16 cellular contexts compared by ENCODE assay signal in genomic region chr19:6241680-6242079, GRCh38. TPM values are rescaled to one million over a fixed set of nuclear protein-coding genes. Genes with fewer than 3 reads are reported as not detected.
DNase-seq lines count a peak whose midpoint lies in the region.
"Had no signal": no experiment of that assay in that cellular context is flagged by ENCODE, and none has a peak within 500 bp of the region (broad histone marks: within the 10 kb centered on the region; RNA-seq: fewer than 3 reads in every experiment).

No MANE protein-coding gene starts in this region.

- H3K4me2 ChIP-seq in neuronal stem cell (ENCODE audit: insufficient read depth, low read length, poor library complexity, severe bottlenecking), result no peak overlapping the region

- H3K9me3 ChIP-seq in ectodermal cell (ENCODE audit: control insufficient read depth, low read length), result no peaks in the 10 kb centered on the region
- peaks cover under 1 to 11% of the 10 kb centered on the region in 2 donors for H3K9me3 ChIP-seq in neuronal stem cell (replicated peaks in 1 of 2; ENCODE audit: control insufficient read depth in 2 of 2, insufficient read depth in 1 of 2, low read depth in 1 of 2, low read length in 2 of 2)
- no peaks in the 10 kb centered on the region for H3K9me3 ChIP-seq in HAP-1
- H3K9me3 ChIP-seq: breast epithelium, ovary, upper lobe of left lung had no signal

- in situ Hi-C loops in HAP-1 (cut with MboI; ENCODE audit: low sequenced_read_pairs), result no loop called here

- no peak overlapping the region for H4K91ac ChIP-seq in neuronal stem cell (ENCODE audit: low read depth, low read length, poor library complexity)

- H3K36me3 ChIP-seq in ectodermal cell (ENCODE audit: control insufficient read depth, insufficient read depth, low read length), result peaks cover 3% of the 10 kb centered on the region
- H3K36me3 ChIP-seq in neuronal stem cell (replicated peaks in 1 of 2; ENCODE audit: control insufficient read depth in 2 of 2, insufficient read depth in 2 of 2, low read length in 2 of 2), result peaks cover 3 to 17% of the 10 kb centered on the region in 2 donors
- H3K36me3 ChIP-seq in HAP-1 (replicated peaks), result no peaks in the 10 kb centered on the region; the same call in 1 of the 2 replicates
- H3K36me3 ChIP-seq: breast epithelium, ovary, upper lobe of left lung had no signal

- H3K23ac ChIP-seq in neuronal stem cell (ENCODE audit: low read depth, low read length, poor library complexity), result no peak overlapping the region

- peak overlapping the region; percentile 78 for H3K18ac ChIP-seq in neuronal stem cell (ENCODE audit: low read length)

- H3K79me1 ChIP-seq in neuronal stem cell (ENCODE audit: low read depth, low read length), result peaks cover 19% of the 10 kb centered on the region

- no peak overlapping the region for H3K4me3 ChIP-seq in ectodermal cell (ENCODE audit: insufficient read depth, low read depth, low read length)
- H3K4me3 ChIP-seq in neuronal stem cell (ENCODE audit: low read length in 2 of 2), result no peak overlapping the region
- no peak overlapping the region for H3K4me3 ChIP-seq in HAP-1
- H3K4me3 ChIP-seq: breast epithelium, heart right ventricle, ovary, upper lobe of left lung had no signal

- H4K8ac ChIP-seq in neuronal stem cell (ENCODE audit: low read depth, low read length), result no peak overlapping the region

- H3K27me3 ChIP-seq in ectodermal cell (ENCODE audit: control insufficient read depth, insufficient read depth, low read length, poor library complexity, severe bottlenecking) (no peaks in the 10 kb centered on the region), neuronal stem cell (ENCODE audit: control insufficient read depth in 3 of 3, insufficient read depth in 3 of 3, low read depth in 1 of 3, low read length in 3 of 3) (no peaks in the 10 kb centered on the region), HAP-1 (ENCODE audit: low read depth) (no peaks in the 10 kb centered on the region)
- H3K27me3 ChIP-seq: breast epithelium, heart right ventricle, ovary, upper lobe of left lung had no signal

- no peak overlapping the region for H2BK5ac ChIP-seq in neuronal stem cell (ENCODE audit: low read length)

- no peak overlapping the region for H2BK12ac ChIP-seq in neuronal stem cell (ENCODE audit: low read length)

- no peak overlapping the region for H2AFZ ChIP-seq in neuronal stem cell (ENCODE audit: low read length)

- H3K4ac ChIP-seq in neuronal stem cell (ENCODE audit: low read length), result no peak overlapping the region

- H3K14ac ChIP-seq in neuronal stem cell (ENCODE audit: low read length), result no peak overlapping the region

- no peak overlapping the region for H2AK5ac ChIP-seq in neuronal stem cell (ENCODE audit: low read depth, low read length)

- H3K27ac ChIP-seq in ectodermal cell (ENCODE audit: insufficient read depth, low read depth, low read length, poor library complexity, severe bottlenecking), result peak overlapping the region; percentile 36
- no peak overlapping the region for H3K27ac ChIP-seq in neuronal stem cell (replicated peaks; ENCODE audit: low read length)
- H3K27ac ChIP-seq: ovary had no signal

- H3K4me1 ChIP-seq in ectodermal cell (ENCODE audit: control insufficient read depth, insufficient read depth, low read length), result peaks cover 37% of the 10 kb centered on the region
- H3K4me1 ChIP-seq in neuronal stem cell (ENCODE audit: control insufficient read depth in 2 of 2, insufficient read depth in 1 of 2, low read depth in 1 of 2, low read length in 2 of 2), result peaks cover 13 to 19% of the 10 kb centered on the region in 2 donors
- H3K4me1 ChIP-seq in HAP-1, result no peaks in the 10 kb centered on the region

- 86 to 90% methylated on average over 19 of the region's 19 CpGs for WGBS in ectodermal cell, 2 experiments
- WGBS in neuronal stem cell (ENCODE audit: extremely low coverage in 2 of 2, insufficient read length in 2 of 2, insufficient replicate concordance in 1 of 2), 2 donors, result no CpG with 5 or more reads among the region's 19 CpGs

- DNase-seq in Ammon's horn (ENCODE audit: low spot score) (peak; percentile 98), NCI-H2171 (lab: John Stamatoyannopoulos, UW) (peak; percentile 84), neuronal stem cell (ENCODE audit: low spot score) (no peak), HAP-1 (ENCODE audit: low spot score in 2 of 2) (no peak), NCI-H2029 treated with DMSO at 0.1 percent for 48 hours (lab: John Stamatoyannopoulos, UW) (no peak)
- DNase-seq in activated CD4-positive, alpha-beta T cell treated with anti-CD3 and anti-CD28 coated beads for 48 hours, result no peak
- no peak for DNase-seq in central memory CD4-positive, alpha-beta T cell
- DNase-seq: activated CD8-positive, alpha-beta memory T cell treated with anti-CD3 and anti-CD28 coated beads for 24 hours; activated gamma-delta T cell treated with Interleukin-2 at 50 U/mL for 16 hours; DMS79 treated with DMSO at 0.1 percent for 48 hours; NCI-H1092 treated with DMSO at 0.1 percent for 48 hours; upper lobe of left lung had no signal

- H2BK120ac ChIP-seq in neuronal stem cell (ENCODE audit: low read depth, low read length), result no peak overlapping the region

- peak overlapping the region; percentile 70 for H3K9ac ChIP-seq in neuronal stem cell (ENCODE audit: low read depth, low read length, poor library complexity)

- no peak overlapping the region for H2BK15ac ChIP-seq in neuronal stem cell (ENCODE audit: low read length)

RNA-seq across cellular contexts. Expression of gene MLLT1, which starts 38.1 kb away (rescaled TPM):
- 55.4 TPM for polyA plus RNA-seq in ectodermal cell (2013, experiment 1 of 4)
- 61.2 TPM for polyA plus RNA-seq in ectodermal cell (2013, experiment 2 of 4)
- polyA plus RNA-seq in ectodermal cell (2013, experiment 3 of 4), result 58.3 TPM
- polyA plus RNA-seq in ectodermal cell (2013, experiment 4 of 4), result 61.6 TPM
- polyA plus RNA-seq in neuronal stem cell (2013, experiment 1 of 2), result 43.3 TPM
- 43.5 TPM for polyA plus RNA-seq in neuronal stem cell (2013, experiment 2 of 2)

Comparison
In these comparisons a context has a peak if more than half of its experiments do, and no peak if none do; other contexts are left out.
1. DNase-seq: peak in Ammon's horn (single experiment) and NCI-H2171 (single experiment); none in neuronal stem cell (single experiment), HAP-1 (0 of 2), activated CD4-positive, alpha-beta T cell treated with anti-CD3 and anti-CD28 coated beads for 48 hours (single experiment), central memory CD4-positive, alpha-beta T cell (single experiment) and NCI-H2029 treated with DMSO at 0.1 percent for 48 hours (single experiment).